ENCODE assay signal across 21 cellular contexts in the genomic region with DNA sequence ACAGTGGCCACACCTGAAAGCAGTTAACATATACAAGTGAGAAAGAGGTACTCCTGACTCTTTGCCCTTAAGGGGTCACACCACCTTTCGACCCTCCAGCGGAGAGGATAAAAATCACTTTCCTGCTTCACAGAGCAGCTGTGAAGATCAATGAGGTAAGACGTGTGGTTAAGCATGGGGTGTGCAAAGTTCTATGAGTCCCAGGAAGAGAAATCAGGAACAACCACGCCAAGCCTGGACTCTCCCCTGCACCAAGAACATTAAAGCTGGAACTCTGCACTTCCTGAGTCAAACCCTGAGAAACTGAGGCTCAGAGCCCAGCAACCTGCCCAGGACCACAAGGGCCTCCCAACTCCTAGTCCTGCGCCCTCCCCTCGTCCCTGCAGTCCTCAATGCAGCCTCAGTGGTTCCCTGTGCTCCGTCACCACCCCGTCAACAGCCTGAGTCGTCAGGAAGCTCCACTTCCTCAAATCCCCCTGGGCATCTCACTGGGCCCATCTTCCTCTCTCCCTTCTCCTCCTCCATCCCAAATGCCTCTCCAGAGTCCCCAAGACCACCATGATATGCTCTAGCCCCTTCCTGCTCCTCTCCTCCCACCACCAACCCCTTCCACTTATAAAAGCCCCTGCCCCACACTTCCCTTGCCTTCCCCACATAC. TPM values are rescaled to one million over a fixed set of nuclear protein-coding genes. Genes with fewer than 3 reads are reported as not detected.
A peak's percentile ranks its signal among the peaks of the same experiment; 100 is the strongest.
DNase-seq lines count a peak whose midpoint lies in the region; ATAC-seq and TF ChIP-seq lines count a peak whose summit lies in the region.
"Had no signal": no experiment of that assay in that cellular context is flagged by ENCODE, and none has a peak within 500 bp of the region (broad histone marks: within the 10 kb centered on the region; RNA-seq: fewer than 3 reads in every experiment).

No MANE protein-coding gene starts in this region.

- 84 to 92% methylated on average over 8 to 9 of the region's 9 CpGs for WGBS in endodermal cell (ENCODE audit: insufficient coverage in 1 of 2, insufficient read length in 1 of 2), 2 experiments

- no peaks in the 10 kb centered on the region for H3K27me3 Mint-ChIP-seq in endodermal cell (ENCODE audit: insufficient read depth)
- no peaks in the 10 kb centered on the region for H3K27me3 Mint-ChIP-seq in nephron progenitor cell (ENCODE audit: low read depth, poor library complexity)
- H3K27me3 Mint-ChIP-seq in activated CD4-positive, alpha-beta memory T cell treated with anti-CD3 and anti-CD28 coated beads, Interleukin-2, amount 10 ng/mL, durations not matched to agents 7 days and 5 days, result no peaks in the 10 kb centered on the region
- H3K27me3 Mint-ChIP-seq: activated CD8-positive, alpha-beta T cell treated with anti-CD3 and anti-CD28 coated beads for 36 hours; activated T-helper 17 cell treated with anti-CD3 and anti-CD28 coated beads, Interleukin-2, amount 50 U/mL, for 72 hours had no signal

- H3K9me3 Mint-ChIP-seq in endodermal cell (no peaks in the 10 kb centered on the region), nephron progenitor cell (no peaks in the 10 kb centered on the region)
- H3K9me3 Mint-ChIP-seq in activated CD4-positive, alpha-beta memory T cell treated with anti-CD3 and anti-CD28 coated beads, Interleukin-2, amount 10 ng/mL, durations not matched to agents 7 days and 5 days, result no peaks in the 10 kb centered on the region
- H3K9me3 Mint-ChIP-seq: activated CD8-positive, alpha-beta T cell treated with anti-CD3 and anti-CD28 coated beads for 36 hours; activated T-helper 17 cell treated with anti-CD3 and anti-CD28 coated beads, Interleukin-2, amount 50 U/mL, for 72 hours had no signal

- H3K9ac ChIP-seq in endodermal cell (ENCODE audit: extremely low read depth, low read length, poor library complexity, severe bottlenecking), result no peak overlapping the region

- H3K9me3 ChIP-seq in cardiac muscle cell (ENCODE audit: low read depth), result no peaks in the 10 kb centered on the region
- H3K9me3 ChIP-seq in endodermal cell (ENCODE audit: control insufficient read depth, low read length), result no peaks in the 10 kb centered on the region

- ATAC-seq in left cardiac atrium (no peak), GM18873 (IDR thresholded peaks at IDR 0.05; ENCODE audit: low FRiP score, unreplicated experiment) (no peak), GM19324 (IDR thresholded peaks at IDR 0.05; ENCODE audit: low FRiP score, unreplicated experiment) (no peak)
- ATAC-seq: activated CD8-positive, alpha-beta T cell treated with anti-CD3 and anti-CD28 coated beads for 36 hours; activated T-helper 17 cell treated with anti-CD3 and anti-CD28 coated beads, Interleukin-2, amount 50 U/mL, for 72 hours had no signal

- H3K36me3 ChIP-seq in cardiac muscle cell, result peaks cover 10% of the 10 kb centered on the region
- H3K36me3 ChIP-seq in endodermal cell (ENCODE audit: control insufficient read depth, insufficient read depth, low read length), result peaks cover 49% of the 10 kb centered on the region

- H3K4me1 Mint-ChIP-seq in endodermal cell (peaks cover 25% of the 10 kb centered on the region), nephron progenitor cell (peaks cover 82% of the 10 kb centered on the region)
- H3K4me1 Mint-ChIP-seq in activated CD4-positive, alpha-beta memory T cell treated with anti-CD3 and anti-CD28 coated beads, Interleukin-2, amount 10 ng/mL, durations not matched to agents 7 days and 5 days, result peaks cover 16% of the 10 kb centered on the region

- H3K4me1 ChIP-seq in cardiac muscle cell (ENCODE audit: low read depth) (peaks cover 41% of the 10 kb centered on the region), endodermal cell (ENCODE audit: control insufficient read depth, insufficient read depth, low read length) (no peaks in the 10 kb centered on the region)

- H3K4me3 Mint-ChIP-seq in endodermal cell (no peak overlapping the region), nephron progenitor cell (no peak overlapping the region)
- no peak overlapping the region for H3K4me3 Mint-ChIP-seq in activated CD4-positive, alpha-beta memory T cell treated with anti-CD3 and anti-CD28 coated beads, Interleukin-2, amount 10 ng/mL, durations not matched to agents 7 days and 5 days
- H3K4me3 Mint-ChIP-seq: activated CD8-positive, alpha-beta T cell treated with anti-CD3 and anti-CD28 coated beads for 36 hours; activated T-helper 17 cell treated with anti-CD3 and anti-CD28 coated beads, Interleukin-2, amount 50 U/mL, for 72 hours had no signal

- H3K27me3 ChIP-seq in cardiac muscle cell (no peaks in the 10 kb centered on the region), endodermal cell (ENCODE audit: control insufficient read depth, insufficient read depth, low read length, poor library complexity, severe bottlenecking) (no peaks in the 10 kb centered on the region)
- H3K27me3 ChIP-seq: dorsolateral prefrontal cortex had no signal

- TF ChIP-seq CTCF in cardiac muscle cell (IDR thresholded peaks at IDR 0.05; ENCODE audit: low read depth, low read length) (no peak), endodermal cell (conservative IDR thresholded peaks at IDR 0.05) (no peak), nephron progenitor cell (IDR thresholded peaks at IDR 0.05) (no peak)

- H3K27ac Mint-ChIP-seq in endodermal cell, result peak overlapping the region; percentile 38
- peak overlapping the region; percentile 51 for H3K27ac Mint-ChIP-seq in nephron progenitor cell
- H3K27ac Mint-ChIP-seq in activated CD4-positive, alpha-beta memory T cell treated with anti-CD3 and anti-CD28 coated beads, Interleukin-2, amount 10 ng/mL, durations not matched to agents 7 days and 5 days, result no peak overlapping the region
- H3K27ac Mint-ChIP-seq: activated CD8-positive, alpha-beta T cell treated with anti-CD3 and anti-CD28 coated beads for 36 hours; activated T-helper 17 cell treated with anti-CD3 and anti-CD28 coated beads, Interleukin-2, amount 50 U/mL, for 72 hours had no signal

- DNase-seq in cardiac muscle cell (ENCODE audit: low read depth in 1 of 2, low spot score in 1 of 2), result no peak
- no peak for DNase-seq in left cardiac atrium
- DNase-seq in endodermal cell, result no peak
- DNase-seq in nephron progenitor cell, result no peak
- no peak for DNase-seq in activated CD4-positive, alpha-beta memory T cell treated with anti-CD3 and anti-CD28 coated beads, Interleukin-2, amount 10 ng/mL, durations not matched to agents 7 days and 5 days
- no peak for DNase-seq in pons (ENCODE audit: low spot score)
- DNase-seq: activated CD8-positive, alpha-beta T cell treated with anti-CD3 and anti-CD28 coated beads for 36 hours; amygdala; COR-L47; dorsolateral prefrontal cortex; foreskin melanocyte; GF-D8; GOT3; NCI-H1930; NCI-H748 treated with DMSO at 0.1 percent for 48 hours; stimulated activated CD4-positive, alpha-beta T cell treated with anti-CD3 and anti-CD28 coated beads, Interleukin-2, amount 100 ng/mL, for 24 hours; T1000 had no signal

- H3K27ac ChIP-seq in cardiac muscle cell, result peak overlapping the region; percentile 35
- no peak overlapping the region for H3K27ac ChIP-seq in endodermal cell (ENCODE audit: low read depth, low read length)
- H3K27ac ChIP-seq: dorsolateral prefrontal cortex had no signal

- intact Hi-C loops in left cardiac atrium (cut with DNase I), result no loop called here

- POLR2A ChIA-PET in activated CD4-positive, alpha-beta memory T cell treated with anti-CD3 and anti-CD28 coated beads, Interleukin-2, amount 10 ng/mL, durations not matched to agents 7 days and 5 days (lab: Charles Lee), result no interaction called here

- H3K36me3 Mint-ChIP-seq in endodermal cell (ENCODE audit: low read depth) (peaks cover 44% of the 10 kb centered on the region), nephron progenitor cell (ENCODE audit: low read depth) (peaks cover 59% of the 10 kb centered on the region)
- H3K36me3 Mint-ChIP-seq in activated CD4-positive, alpha-beta memory T cell treated with anti-CD3 and anti-CD28 coated beads, Interleukin-2, amount 10 ng/mL, durations not matched to agents 7 days and 5 days (ENCODE audit: low read depth), result no peaks in the 10 kb centered on the region

- H3K4me3 ChIP-seq in cardiac muscle cell, result no peak overlapping the region
- H3K4me3 ChIP-seq in endodermal cell (ENCODE audit: low read length), result no peak overlapping the region
- H3K4me3 ChIP-seq: dorsolateral prefrontal cortex had no signal

- CTCF ChIA-PET in activated CD4-positive, alpha-beta memory T cell treated with anti-CD3 and anti-CD28 coated beads, Interleukin-2, amount 10 ng/mL, durations not matched to agents 7 days and 5 days (lab: Charles Lee), result no interaction called here

RNA-seq across cellular contexts. Expression of a gene that starts 17.7 kb away (rescaled TPM):
- total RNA-seq in cardiac muscle cell, result 58.9 and 69.1 TPM in 2 replicates
- polyA plus RNA-seq in cardiac muscle cell, result 62.1 and 67.1 TPM in 2 replicates
- 10 to 100 TPM; 73.6 to 82.6 TPM for total RNA-seq in left cardiac atrium
- total RNA-seq in endodermal cell, result 10 to 100 TPM; 60.4 to 73.8 TPM
- polyA plus RNA-seq in endodermal cell (2013, experiment 1 of 2), result 107 TPM
- polyA plus RNA-seq in endodermal cell (2013, experiment 2 of 2), result 101 TPM
- total RNA-seq in activated CD4-positive, alpha-beta memory T cell treated with anti-CD3 and anti-CD28 coated beads, Interleukin-2, amount 10 ng/mL, durations not matched to agents 7 days and 5 days, result 10 to 100 TPM in 1 of 2 experiments, 1 to 10 TPM in 1; 9.9 to 10.7 TPM

RNA-seq across cellular contexts. Expression of a gene that starts 28.6 kb away (rescaled TPM):
- total RNA-seq in cardiac muscle cell (112 and 180 TPM in 2 replicates), left cardiac atrium (10 to 100 TPM; 34.7 to 45.5 TPM), endodermal cell (100 to 1,000 TPM; 145 to 182 TPM)
- 87.0 and 112 TPM in 2 replicates for polyA plus RNA-seq in cardiac muscle cell
- 235 TPM for polyA plus RNA-seq in endodermal cell (2013, experiment 1 of 2)
- 227 TPM for polyA plus RNA-seq in endodermal cell (2013, experiment 2 of 2)
- total RNA-seq in activated CD4-positive, alpha-beta memory T cell treated with anti-CD3 and anti-CD28 coated beads, Interleukin-2, amount 10 ng/mL, durations not matched to agents 7 days and 5 days, result 100 to 1,000 TPM; 135 to 137 TPM

RNA-seq across cellular contexts. Expression of a gene that starts 31.1 kb away (rescaled TPM):
- total RNA-seq in cardiac muscle cell (0.09 and 0.18 TPM in 2 replicates), left cardiac atrium (1 to 10 TPM in 1 of 2 donors, under 1 TPM in 1; 0.84 to 1.7 TPM), endodermal cell (not detected)
- 0.39 and 0.62 TPM in 2 replicates for polyA plus RNA-seq in cardiac muscle cell
- 45.8 TPM for polyA plus RNA-seq in endodermal cell (2013, experiment 1 of 2)
- polyA plus RNA-seq in endodermal cell (2013, experiment 2 of 2), result 37.0 TPM
- not detected for total RNA-seq in activated CD4-positive, alpha-beta memory T cell treated with anti-CD3 and anti-CD28 coated beads, Interleukin-2, amount 10 ng/mL, durations not matched to agents 7 days and 5 days
- total RNA-seq: activated CD8-positive, alpha-beta T cell treated with anti-CD3 and anti-CD28 coated beads for 36 hours; activated T-helper 17 cell treated with anti-CD3 and anti-CD28 coated beads, Interleukin-2, amount 50 U/mL, for 72 hours; pulmonary artery endothelial cell had no signal
